16 cellular contexts compared by ENCODE assay signal in genomic region chr13:79245937-79246574, GRCh38.
DNase-seq lines count a peak whose midpoint lies in the region; ATAC-seq, FAIRE-seq and TF ChIP-seq lines count a peak whose summit lies in the region.
"Had no signal": no experiment of that assay in that cellular context is flagged by ENCODE, and none has a peak within 500 bp of the region (broad histone marks: within the 10 kb centered on the region; RNA-seq: fewer than 3 reads in every experiment).

No MANE protein-coding gene starts in this region.

- H3K4me3 Mint-ChIP-seq in chondrocyte (ENCODE audit: unreplicated experiment): no peak overlapping the region
- H3K4me3 Mint-ChIP-seq: brain; CD8-positive, alpha-beta T cell; T-cell had no signal

- DNase-seq in GM12892 (ENCODE audit: insufficient read length): no peak
- DNase-seq in SK-N-MC (ENCODE audit: low read depth, low spot score): no peak
- DNase-seq in GOT3 (lab: John Stamatoyannopoulos, UW): no peak
- DNase-seq in dermis blood vessel endothelial cell: no peak
- no peak for DNase-seq in stimulated activated naive CD8-positive, alpha-beta T cell treated with anti-CD3 and anti-CD28 coated beads, Interleukin-15, Interleukin-2, amounts not matched to agents 100 U/mL and 50 U/mL, for 24 hours
- DNase-seq in chondrocyte (ENCODE audit: low spot score): no peak
- DNase-seq: activated CD8-positive, alpha-beta memory T cell treated with anti-CD3 and anti-CD28 coated beads, Interleukin-2, amount 50 U/mL, for 48 hours; CD8-positive, alpha-beta T cell; esophagus squamous epithelium; T-cell had no signal

- H3K36me3 Mint-ChIP-seq in chondrocyte (ENCODE audit: low read depth): no peaks in the 10 kb centered on the region
- H3K36me3 Mint-ChIP-seq: brain; CD8-positive, alpha-beta T cell; T-cell had no signal

- H3K27ac Mint-ChIP-seq in chondrocyte (ENCODE audit: unreplicated experiment): no peak overlapping the region
- H3K27ac Mint-ChIP-seq: brain; CD8-positive, alpha-beta T cell; T-cell had no signal

- TF ChIP-seq CTCF in chondrocyte (IDR thresholded peaks at IDR 0.05): no peak

- H3K9me3 ChIP-seq in SK-N-MC (ENCODE audit: low read depth, low read length): no peaks in the 10 kb centered on the region
- H3K9me3 ChIP-seq: esophagus squamous epithelium, neutrophil, vagina had no signal

- H3K4me3 ChIP-seq in SK-N-MC: no peak overlapping the region
- H3K4me3 ChIP-seq: esophagus squamous epithelium, vagina had no signal

- ATAC-seq in GM19452 (IDR thresholded peaks at IDR 0.05; ENCODE audit: unreplicated experiment) (peak; percentile 77), HG03025 (IDR thresholded peaks at IDR 0.05; ENCODE audit: low FRiP score, unreplicated experiment) (peak; percentile 50)
- ATAC-seq in stimulated activated naive CD8-positive, alpha-beta T cell treated with anti-CD3 and anti-CD28 coated beads, Interleukin-15, Interleukin-2, amounts not matched to agents 100 U/mL and 50 U/mL, for 24 hours: no peak
- ATAC-seq: CD8-positive, alpha-beta T cell; T-cell had no signal

- no peaks in the 10 kb centered on the region for H3K36me3 ChIP-seq in SK-N-MC (ENCODE audit: insufficient read depth, low read length)
- H3K36me3 ChIP-seq: esophagus squamous epithelium, neutrophil, vagina had no signal

- no peak for TF ChIP-seq POLR2A in GM12892 (IDR thresholded peaks at IDR 0.05; ENCODE audit: low read depth, low read length)

- FAIRE-seq in GM12892 (lab: Jason Lieb, UNC): peak; percentile 42
- FAIRE-seq: keratinocyte had no signal

- peak overlapping the region; percentile 50; the same call in 1 of the 2 replicates for H3K27ac ChIP-seq in SK-N-MC
- H3K27ac ChIP-seq: esophagus squamous epithelium, neutrophil, vagina had no signal

- H3K9ac ChIP-seq in SK-N-MC (ENCODE audit: insufficient read length): no peak overlapping the region

- H3K27me3 Mint-ChIP-seq in chondrocyte (ENCODE audit: low read depth): peaks cover 9% of the 10 kb centered on the region

- no peaks in the 10 kb centered on the region for H3K4me1 Mint-ChIP-seq in chondrocyte (ENCODE audit: low read depth)
- H3K4me1 Mint-ChIP-seq: brain, T-cell had no signal

- H3K9me3 Mint-ChIP-seq in chondrocyte (ENCODE audit: low read depth): no peaks in the 10 kb centered on the region
- H3K9me3 Mint-ChIP-seq: brain; CD8-positive, alpha-beta T cell; T-cell had no signal
